1 cellular context compared by ENCODE assay signal in genomic region chr7:121046893-121047468, GRCh38.
TF ChIP-seq lines count a peak whose summit lies in the region.

No MANE protein-coding gene starts in this region.

TF ChIP-seq in K562, 482 proteins besides CTCF, POLR2A, EP300 and RAD21 (continued from another document and continues in another):
- TF ChIP-seq ZBTB12 (CRISPR knock-in tag; IDR thresholded peaks at IDR 0.05) (no peak), SP1 (CRISPR knock-in tag; IDR thresholded peaks at IDR 0.05) (no peak), CBX8 (IDR thresholded peaks at IDR 0.05; ENCODE audit: borderline replicate concordance, extremely low read depth, low read depth, low read length, poor library complexity, severe bottlenecking) (no peak), E2F4 (CRISPR knock-in tag; IDR thresholded peaks at IDR 0.05; ENCODE audit: low read depth) (no peak), RERE (CRISPR knock-in tag; IDR thresholded peaks at IDR 0.05; ENCODE audit: borderline replicate concordance) (no peak), NCOA1 (IDR thresholded peaks at IDR 0.05; ENCODE audit: low read depth) (no peak), PHF20 (IDR thresholded peaks at IDR 0.05; ENCODE audit: partially characterized antibody) (no peak), POLR3A (IDR thresholded peaks at IDR 0.05; ENCODE audit: borderline replicate concordance, extremely low read depth, insufficient read depth, insufficient read length) (no peak), ZNF41 (CRISPR knock-in tag; conservative IDR thresholded peaks at IDR 0.05) (0 out of 2 replicates have a peak, but pooled peaks have one; percentile 16), FOXP1 (CRISPR knock-in tag; IDR thresholded peaks at IDR 0.05) (no peak), RUNX1 (IDR thresholded peaks at IDR 0.05; ENCODE audit: low read depth) (no peak), LARP7 (IDR thresholded peaks at IDR 0.05) (no peak), ZKSCAN3 (CRISPR knock-in tag; IDR thresholded peaks at IDR 0.05) (no peak), MCM3 (IDR thresholded peaks at IDR 0.05) (no peak), ID3 (CRISPR knock-in tag; IDR thresholded peaks at IDR 0.05) (no peak), ID3 (tag; IDR thresholded peaks at IDR 0.05) (no peak), HMG20A (CRISPR knock-in tag; conservative IDR thresholded peaks at IDR 0.05) (no peak), TFE3 (CRISPR knock-in tag; IDR thresholded peaks at IDR 0.05) (no peak), HNRNPH1 (optimal IDR thresholded peaks at IDR 0.05; ENCODE audit: low read depth, low read length) (no peak), COPS2 (conservative IDR thresholded peaks at IDR 0.05) (no peak), HNRNPLL (IDR thresholded peaks at IDR 0.05; ENCODE audit: low read depth, low read length, poor library complexity, severe bottlenecking) (no peak), CBX2 (IDR thresholded peaks at IDR 0.05; ENCODE audit: insufficient read depth, low read length, poor library complexity, severe bottlenecking) (no peak), ZNF318 (IDR thresholded peaks at IDR 0.05; ENCODE audit: borderline replicate concordance in 1 of 2, low read depth in 1 of 2) (peak; percentile 59 to 76; a peak in 2 of 4 replicates), RFX5 (IDR thresholded peaks at IDR 0.05; ENCODE audit: low read depth, low read length) (no peak), CC2D1A (IDR thresholded peaks at IDR 0.05) (no peak), POLR2H (tag; IDR thresholded peaks at IDR 0.05; ENCODE audit: low read depth) (peak; percentile 53), ZNF263 (CRISPR knock-in tag; IDR thresholded peaks at IDR 0.05; ENCODE audit: borderline replicate concordance) (no peak), ZKSCAN1 (IDR thresholded peaks at IDR 0.05; ENCODE audit: low read depth, low read length) (no peak), KHSRP (IDR thresholded peaks at IDR 0.05) (no peak), CHD1 (IDR thresholded peaks at IDR 0.05; ENCODE audit: low read length) (no peak), PYGO2 (tag; IDR thresholded peaks at IDR 0.05) (no peak), ZBTB33 (CRISPR knock-in tag; IDR thresholded peaks at IDR 0.05) (no peak), SMARCE1 (IDR thresholded peaks at IDR 0.05) (peak; percentile 91), IRF1 (CRISPR knock-in tag; IDR thresholded peaks at IDR 0.05; ENCODE audit: borderline replicate concordance) (no peak), HMG20B (CRISPR knock-in tag; IDR thresholded peaks at IDR 0.05) (no peak), VEZF1 (CRISPR knock-in tag; IDR thresholded peaks at IDR 0.05) (peak; percentile 16; the same call in 1 of the 2 replicates), MCM7 (IDR thresholded peaks at IDR 0.05) (no peak), ZBTB7A (IDR thresholded peaks at IDR 0.05; ENCODE audit: borderline replicate concordance, control insufficient read depth, low read depth, low read length) (no peak), JUNB (CRISPR knock-in tag; conservative IDR thresholded peaks at IDR 0.05) (no peak), ERF (CRISPR knock-in tag; IDR thresholded peaks at IDR 0.05) (no peak)
